In genomic region chr15:66752078-66752477, GRCh38 we compare ENCODE assay signal across 19 cellular contexts. TPM values are rescaled to one million over a fixed set of nuclear protein-coding genes. Genes with fewer than 3 reads are reported as not detected.
DNase-seq lines count a peak whose midpoint lies in the region; ATAC-seq and TF ChIP-seq lines count a peak whose summit lies in the region.
"Had no signal": no experiment of that assay in that cellular context is flagged by ENCODE, and none has a peak within 500 bp of the region (broad histone marks: within the 10 kb centered on the region; RNA-seq: fewer than 3 reads in every experiment).

No MANE protein-coding gene starts in this region.

- H3K36me3 ChIP-seq in cardiac muscle cell, result peaks cover 8% of the 10 kb centered on the region
- H3K36me3 ChIP-seq in Panc1 (ENCODE audit: control insufficient read depth, insufficient read depth, low read length), result no peaks in the 10 kb centered on the region
- H3K36me3 ChIP-seq in naive thymus-derived CD4-positive, alpha-beta T cell (ENCODE audit: control insufficient read depth in 2 of 3, insufficient read depth in 3 of 3, low read length in 3 of 3), result no peaks in the 10 kb centered on the region
- peaks cover 0 to 14% (median 4%) of the 10 kb centered on the region in 4 donors for H3K36me3 ChIP-seq in upper lobe of left lung

- no peak for DNase-seq in cardiac muscle cell (ENCODE audit: low read depth in 1 of 2, low spot score in 1 of 2)
- DNase-seq in cardiac septum (ENCODE audit: low spot score), result no peak
- DNase-seq in Panc1 (ENCODE audit: low read depth, low spot score), result no peak
- DNase-seq in naive thymus-derived CD4-positive, alpha-beta T cell, result no peak
- no peak for DNase-seq in upper lobe of left lung
- no peak for DNase-seq in nucleus accumbens (lab: John Stamatoyannopoulos, UW)
- no peak for DNase-seq in SHP77 treated with DMSO at 0.1 percent for 48 hours (lab: John Stamatoyannopoulos, UW)
- DNase-seq in C1 segment of cervical spinal cord (lab: John Stamatoyannopoulos, UW), result no peak
- DNase-seq: activated CD4-positive, alpha-beta T cell treated with anti-CD3 and anti-CD28 coated beads, Interleukin-2, amount 50 U/mL, for 4 hours; activated naive CD4-positive, alpha-beta T cell treated with Interleukin-2 at 50 U/mL for 16 hours; activated T-cell treated with anti-CD3 and anti-CD28 coated beads for 4 hours; foreskin melanocyte; GOT3; NCI-H146; occipital lobe; stimulated activated CD4-positive, alpha-beta T cell treated with anti-CD3 and anti-CD28 coated beads, Interleukin-2, amount 100 ng/mL, for 48 hours had no signal

- TF ChIP-seq CTCF in cardiac muscle cell (IDR thresholded peaks at IDR 0.05; ENCODE audit: low read depth, low read length), result no peak
- no peak for TF ChIP-seq CTCF in Panc1 (IDR thresholded peaks at IDR 0.05)
- TF ChIP-seq CTCF in upper lobe of left lung (IDR thresholded peaks at IDR 0.05), result no peak

- H3K4me3 Mint-ChIP-seq in naive thymus-derived CD4-positive, alpha-beta T cell, result peak overlapping the region in 3 of 10 donors; percentile 25 to 47 (median 35)

- whole genome bisulfite sequencing in upper lobe of left lung, 2 donors, result 45 to 78% methylated on average over 2 of the region's 2 CpGs

- H3K27ac Mint-ChIP-seq in naive thymus-derived CD4-positive, alpha-beta T cell, result peak overlapping the region in 7 of 9 donors; percentile 26 to 77 (median 57)
- H3K27ac Mint-ChIP-seq: CD8-positive, alpha-beta memory T cell had no signal

- H3K27me3 Mint-ChIP-seq in naive thymus-derived CD4-positive, alpha-beta T cell, result peaks cover 0 to 10% (median 0%) of the 10 kb centered on the region in 5 donors

- POLR2A ChIA-PET in Panc1 (lab: Charles Lee), result interaction anchor here (0.6 kb wide), 2 partner anchors 9 to 42 kb away, joined by 3 to 9 read pairs; no protein-coding TSS in a partner anchor
- POLR2A ChIA-PET in naive thymus-derived CD4-positive, alpha-beta T cell (lab: Charles Lee), result interaction anchor here (0.5 to 0.7 kb wide), 2 partner anchors 38 to 132 kb away, joined by 3 to 4 read pairs; no protein-coding TSS in a partner anchor

- intact Hi-C loops in cardiac septum (cut with DNase I) (no loop called here), Panc1 (cut with micrococcal nuclease; ENCODE audit: unreplicated experiment) (no loop called here)
- intact Hi-C loops in naive thymus-derived CD4-positive, alpha-beta T cell (cut with micrococcal nuclease), result no loop called here

- peak overlapping the region; percentile 73 for H3K27ac ChIP-seq in cardiac muscle cell
- peak overlapping the region; percentile 91 for H3K27ac ChIP-seq in Panc1 (ENCODE audit: low read length)
- peak overlapping the region; percentile 20 for H3K27ac ChIP-seq in naive thymus-derived CD4-positive, alpha-beta T cell (ENCODE audit: low read depth, low read length)
- peak overlapping the region in 3 of 4 donors; percentile 46 to 64 (median 58) for H3K27ac ChIP-seq in upper lobe of left lung
- H3K27ac ChIP-seq: epithelial cell of prostate had no signal

- CTCF ChIA-PET in Panc1 (lab: Charles Lee), result interaction anchor here (0.7 kb wide), 2 partner anchors 46 to 136 kb away, joined by 4 to 5 read pairs; no protein-coding TSS in a partner anchor
- CTCF ChIA-PET in naive thymus-derived CD4-positive, alpha-beta T cell (lab: Charles Lee), result interaction anchor here (0.8 kb wide), 1 partner anchor 58 kb away, joined by 3 read pairs; no protein-coding TSS in a partner anchor

- H3K4me1 ChIP-seq in cardiac muscle cell (ENCODE audit: low read depth) (peaks cover 38% of the 10 kb centered on the region), Panc1 (ENCODE audit: control insufficient read depth, insufficient read depth, low read length) (peaks cover 71% of the 10 kb centered on the region), upper lobe of left lung (peaks cover 63 to 93% (median 82%) of the 10 kb centered on the region in 4 donors)
- H3K4me1 ChIP-seq in naive thymus-derived CD4-positive, alpha-beta T cell (ENCODE audit: control insufficient read depth in 2 of 2, insufficient read depth in 2 of 2, low read length in 2 of 2), result peaks cover 0 to 4% of the 10 kb centered on the region in 2 donors

- H3K9me3 Mint-ChIP-seq in naive thymus-derived CD4-positive, alpha-beta T cell, result peaks cover 0 to 17% (median 6%) of the 10 kb centered on the region in 11 donors

- no TSS peak for BruUV-seq in Panc1 (replicated peaks; lab: Mats Ljungman, UMichigan)

- no peaks in the 10 kb centered on the region for H3K27me3 ChIP-seq in cardiac muscle cell
- no peaks in the 10 kb centered on the region for H3K27me3 ChIP-seq in Panc1 (ENCODE audit: control insufficient read depth, insufficient read depth, low read length)
- no peaks in the 10 kb centered on the region for H3K27me3 ChIP-seq in naive thymus-derived CD4-positive, alpha-beta T cell (ENCODE audit: control insufficient read depth in 2 of 2, insufficient read depth in 2 of 2, low read length in 2 of 2)
- no peaks in the 10 kb centered on the region for H3K27me3 ChIP-seq in upper lobe of left lung
- H3K27me3 ChIP-seq: MG63 had no signal

- H3K9me3 ChIP-seq in cardiac muscle cell (ENCODE audit: low read depth) (no peaks in the 10 kb centered on the region), Panc1 (ENCODE audit: control insufficient read depth, insufficient read depth, low read depth, low read length) (peaks cover 7% of the 10 kb centered on the region; the same call in 1 of the 2 replicates), upper lobe of left lung (peaks cover 0 to 8% (median 3%) of the 10 kb centered on the region in 4 donors)
- H3K9me3 ChIP-seq in naive thymus-derived CD4-positive, alpha-beta T cell (ENCODE audit: control insufficient read depth in 2 of 3, low read length in 3 of 3), result peaks cover 0 to 12% (median 0%) of the 10 kb centered on the region in 3 experiments

- no peak for TF ChIP-seq EP300 in upper lobe of left lung (IDR thresholded peaks at IDR 0.05)

- no peak for TF ChIP-seq POLR2A in upper lobe of left lung (IDR thresholded peaks at IDR 0.05)

- ATAC-seq in Panc1 (no peak), upper lobe of left lung (ENCODE audit: low FRiP score in 2 of 2) (no peak)
- ATAC-seq in naive thymus-derived CD4-positive, alpha-beta T cell, result no peak

- peaks cover 0 to 22% (median 12%) of the 10 kb centered on the region in 7 donors for H3K4me1 Mint-ChIP-seq in naive thymus-derived CD4-positive, alpha-beta T cell

- H3K4me3 ChIP-seq in cardiac muscle cell (no peak overlapping the region), Panc1 (ENCODE audit: low read depth in 2 of 2, low read length in 2 of 2) (no peak overlapping the region), upper lobe of left lung (no peak overlapping the region)
- H3K4me3 ChIP-seq in naive thymus-derived CD4-positive, alpha-beta T cell (ENCODE audit: low read length), result no peak overlapping the region
- H3K4me3 ChIP-seq: MG63 had no signal

- H3K36me3 Mint-ChIP-seq in naive thymus-derived CD4-positive, alpha-beta T cell, result peaks cover 0 to 5% (median 4%) of the 10 kb centered on the region in 5 donors

- in situ Hi-C loops in Panc1 (cut with HindIII; ENCODE audit: low pct_unique_long_range_greater_than_20kb, low sequenced_read_pairs), result no loop called here

RNA-seq across cellular contexts. Expression of gene SMAD6, which starts 50.0 kb away (rescaled TPM):
- total RNA-seq in cardiac muscle cell, result 232 and 274 TPM in 2 replicates
- polyA plus RNA-seq in cardiac muscle cell, result 106 and 155 TPM in 2 replicates
- total RNA-seq in cardiac septum, result 50.2 TPM
- 45.9 TPM for total RNA-seq in Panc1 (2021; ENCODE audit: unreplicated experiment)
- polyA plus RNA-seq in Panc1 (2012; ENCODE audit: insufficient read length), result 52.1 TPM
- under 1 TPM; 0.27 to 0.76 (median 0.40) TPM for total RNA-seq in naive thymus-derived CD4-positive, alpha-beta T cell
- not detected for polyA plus RNA-seq in naive thymus-derived CD4-positive, alpha-beta T cell
- 100 to 1,000 TPM in 3 of 6 donors, 10 to 100 TPM in 3; 76.6 to 377 (median 102) TPM for total RNA-seq in upper lobe of left lung
- polyA plus RNA-seq: CD8-positive, alpha-beta memory T cell had no signal

Comparison
In these comparisons a context has a peak if more than half of its experiments do, and no peak if none do; other contexts are left out.
1. H3K27ac ChIP-seq: peak in every context shown above with its lines; median percentile 91 in Panc1; 73 in cardiac muscle cell; 58 in upper lobe of left lung; 20 in naive thymus-derived CD4-positive, alpha-beta T cell.
2. RNA of gene SMAD6, which starts 50.0 kb away (total RNA-seq): 232 to 274 TPM in cardiac muscle cell, 76.6 to 377 TPM in upper lobe of left lung, 50.2 TPM in cardiac septum (single experiment) and 45.9 TPM in Panc1 (single experiment); 0.27 to 0.76 TPM in naive thymus-derived CD4-positive, alpha-beta T cell; every median in the first group is over 10 times any median in the second.